1 cellular context compared by ENCODE assay signal in the genomic region with DNA sequence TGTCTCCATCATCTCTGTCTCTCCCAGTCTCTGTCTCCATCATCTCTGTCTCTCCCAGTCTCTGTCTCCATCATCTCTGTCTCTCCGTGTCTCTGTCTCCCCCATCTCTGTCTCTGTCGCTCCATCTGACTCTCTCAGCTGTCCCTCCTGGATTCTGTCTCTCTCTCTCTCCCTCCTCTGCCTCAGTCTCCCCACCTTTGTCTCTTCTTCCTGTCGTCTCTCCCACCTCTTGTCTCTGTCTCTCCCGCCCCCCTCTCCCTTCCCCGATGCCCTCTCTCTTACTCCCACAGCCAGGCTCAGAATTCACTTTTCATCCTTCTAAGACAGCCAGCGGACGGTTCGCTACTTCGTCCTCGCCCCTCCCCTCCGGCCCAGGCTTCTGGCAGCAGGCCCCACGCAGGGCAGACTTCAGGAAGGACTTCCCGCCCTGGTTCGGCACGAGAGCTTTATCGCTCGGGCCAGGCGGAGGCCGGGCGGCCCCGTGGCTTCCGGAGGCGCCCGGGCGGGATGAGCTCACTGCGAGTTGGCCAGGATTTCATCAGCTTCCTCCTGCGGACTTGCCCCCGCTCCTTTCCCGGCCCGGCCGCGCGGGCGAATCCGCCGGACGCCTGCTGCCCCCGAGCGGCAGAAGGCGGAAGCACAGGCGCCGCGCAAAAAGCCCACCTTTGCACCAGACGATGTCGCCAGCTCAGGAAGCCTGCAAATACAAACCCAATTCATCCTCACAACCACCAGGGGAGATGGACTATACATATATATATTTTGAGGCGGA.
TF ChIP-seq lines count a peak whose summit lies in the region.

No MANE protein-coding gene starts in this region.

TF ChIP-seq in HepG2, 621 proteins besides CTCF, POLR2A, EP300 and RAD21 (continued from another document and continues in another):
- TF ChIP-seq, protein P1, sequence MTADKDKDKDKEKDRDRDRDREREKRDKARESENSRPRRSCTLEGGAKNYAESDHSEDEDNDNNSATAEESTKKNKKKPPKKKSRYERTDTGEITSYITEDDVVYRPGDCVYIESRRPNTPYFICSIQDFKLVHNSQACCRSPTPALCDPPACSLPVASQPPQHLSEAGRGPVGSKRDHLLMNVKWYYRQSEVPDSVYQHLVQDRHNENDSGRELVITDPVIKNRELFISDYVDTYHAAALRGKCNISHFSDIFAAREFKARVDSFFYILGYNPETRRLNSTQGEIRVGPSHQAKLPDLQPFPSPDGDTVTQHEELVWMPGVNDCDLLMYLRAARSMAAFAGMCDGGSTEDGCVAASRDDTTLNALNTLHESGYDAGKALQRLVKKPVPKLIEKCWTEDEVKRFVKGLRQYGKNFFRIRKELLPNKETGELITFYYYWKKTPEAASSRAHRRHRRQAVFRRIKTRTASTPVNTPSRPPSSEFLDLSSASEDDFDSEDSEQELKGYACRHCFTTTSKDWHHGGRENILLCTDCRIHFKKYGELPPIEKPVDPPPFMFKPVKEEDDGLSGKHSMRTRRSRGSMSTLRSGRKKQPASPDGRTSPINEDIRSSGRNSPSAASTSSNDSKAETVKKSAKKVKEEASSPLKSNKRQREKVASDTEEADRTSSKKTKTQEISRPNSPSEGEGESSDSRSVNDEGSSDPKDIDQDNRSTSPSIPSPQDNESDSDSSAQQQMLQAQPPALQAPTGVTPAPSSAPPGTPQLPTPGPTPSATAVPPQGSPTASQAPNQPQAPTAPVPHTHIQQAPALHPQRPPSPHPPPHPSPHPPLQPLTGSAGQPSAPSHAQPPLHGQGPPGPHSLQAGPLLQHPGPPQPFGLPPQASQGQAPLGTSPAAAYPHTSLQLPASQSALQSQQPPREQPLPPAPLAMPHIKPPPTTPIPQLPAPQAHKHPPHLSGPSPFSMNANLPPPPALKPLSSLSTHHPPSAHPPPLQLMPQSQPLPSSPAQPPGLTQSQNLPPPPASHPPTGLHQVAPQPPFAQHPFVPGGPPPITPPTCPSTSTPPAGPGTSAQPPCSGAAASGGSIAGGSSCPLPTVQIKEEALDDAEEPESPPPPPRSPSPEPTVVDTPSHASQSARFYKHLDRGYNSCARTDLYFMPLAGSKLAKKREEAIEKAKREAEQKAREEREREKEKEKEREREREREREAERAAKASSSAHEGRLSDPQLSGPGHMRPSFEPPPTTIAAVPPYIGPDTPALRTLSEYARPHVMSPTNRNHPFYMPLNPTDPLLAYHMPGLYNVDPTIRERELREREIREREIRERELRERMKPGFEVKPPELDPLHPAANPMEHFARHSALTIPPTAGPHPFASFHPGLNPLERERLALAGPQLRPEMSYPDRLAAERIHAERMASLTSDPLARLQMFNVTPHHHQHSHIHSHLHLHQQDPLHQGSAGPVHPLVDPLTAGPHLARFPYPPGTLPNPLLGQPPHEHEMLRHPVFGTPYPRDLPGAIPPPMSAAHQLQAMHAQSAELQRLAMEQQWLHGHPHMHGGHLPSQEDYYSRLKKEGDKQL (CRISPR knock-in tag; IDR thresholded peaks at IDR 0.05; ENCODE audit: low read depth) = no peak
- peak; percentile 34; the same call in 1 of the 2 replicates for TF ChIP-seq FLYWCH1 (CRISPR knock-in tag; IDR thresholded peaks at IDR 0.05)
- no peak for TF ChIP-seq ZNF7 (CRISPR knock-in tag; IDR thresholded peaks at IDR 0.05)
- TF ChIP-seq MAFF (IDR thresholded peaks at IDR 0.05; ENCODE audit: low read depth, low read length) = no peak
- no peak for TF ChIP-seq SOX6 (IDR thresholded peaks at IDR 0.05)
- TF ChIP-seq SOX6 (CRISPR knock-in tag; IDR thresholded peaks at IDR 0.05) = peak; percentile 91
- TF ChIP-seq ZBTB4 (CRISPR knock-in tag; IDR thresholded peaks at IDR 0.05; ENCODE audit: borderline replicate concordance) = peak; percentile 78
- 0 out of 2 replicates have a peak, but pooled peaks have one; percentile 50 for TF ChIP-seq HNRNPUL1 (IDR thresholded peaks at IDR 0.05; ENCODE audit: low read depth, low read length)
- TF ChIP-seq, protein P2, sequence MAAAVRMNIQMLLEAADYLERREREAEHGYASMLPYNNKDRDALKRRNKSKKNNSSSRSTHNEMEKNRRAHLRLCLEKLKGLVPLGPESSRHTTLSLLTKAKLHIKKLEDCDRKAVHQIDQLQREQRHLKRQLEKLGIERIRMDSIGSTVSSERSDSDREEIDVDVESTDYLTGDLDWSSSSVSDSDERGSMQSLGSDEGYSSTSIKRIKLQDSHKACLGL (CRISPR knock-in tag; IDR thresholded peaks at IDR 0.05) = peak; percentile 93
- TF ChIP-seq, protein P3, sequence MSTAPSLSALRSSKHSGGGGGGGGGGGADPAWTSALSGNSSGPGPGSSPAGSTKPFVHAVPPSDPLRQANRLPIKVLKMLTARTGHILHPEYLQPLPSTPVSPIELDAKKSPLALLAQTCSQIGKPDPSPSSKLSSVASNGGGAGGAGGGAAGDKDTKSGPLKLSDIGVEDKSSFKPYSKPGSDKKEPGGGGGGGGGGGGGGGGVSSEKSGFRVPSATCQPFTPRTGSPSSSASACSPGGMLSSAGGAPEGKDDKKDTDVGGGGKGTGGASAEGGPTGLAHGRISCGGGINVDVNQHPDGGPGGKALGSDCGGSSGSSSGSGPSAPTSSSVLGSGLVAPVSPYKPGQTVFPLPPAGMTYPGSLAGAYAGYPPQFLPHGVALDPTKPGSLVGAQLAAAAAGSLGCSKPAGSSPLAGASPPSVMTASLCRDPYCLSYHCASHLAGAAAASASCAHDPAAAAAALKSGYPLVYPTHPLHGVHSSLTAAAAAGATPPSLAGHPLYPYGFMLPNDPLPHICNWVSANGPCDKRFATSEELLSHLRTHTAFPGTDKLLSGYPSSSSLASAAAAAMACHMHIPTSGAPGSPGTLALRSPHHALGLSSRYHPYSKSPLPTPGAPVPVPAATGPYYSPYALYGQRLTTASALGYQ (CRISPR knock-in tag; IDR thresholded peaks at IDR 0.05) = peak; percentile 65; the same call in 1 of the 2 replicates
- peak; percentile 46; the same call in 1 of the 2 replicates for TF ChIP-seq ZNF460 (CRISPR knock-in tag; IDR thresholded peaks at IDR 0.05; ENCODE audit: borderline replicate concordance)
- peak; percentile 93 for TF ChIP-seq BHLHE40 (IDR thresholded peaks at IDR 0.05; ENCODE audit: low read length)
- TF ChIP-seq, protein P4, sequence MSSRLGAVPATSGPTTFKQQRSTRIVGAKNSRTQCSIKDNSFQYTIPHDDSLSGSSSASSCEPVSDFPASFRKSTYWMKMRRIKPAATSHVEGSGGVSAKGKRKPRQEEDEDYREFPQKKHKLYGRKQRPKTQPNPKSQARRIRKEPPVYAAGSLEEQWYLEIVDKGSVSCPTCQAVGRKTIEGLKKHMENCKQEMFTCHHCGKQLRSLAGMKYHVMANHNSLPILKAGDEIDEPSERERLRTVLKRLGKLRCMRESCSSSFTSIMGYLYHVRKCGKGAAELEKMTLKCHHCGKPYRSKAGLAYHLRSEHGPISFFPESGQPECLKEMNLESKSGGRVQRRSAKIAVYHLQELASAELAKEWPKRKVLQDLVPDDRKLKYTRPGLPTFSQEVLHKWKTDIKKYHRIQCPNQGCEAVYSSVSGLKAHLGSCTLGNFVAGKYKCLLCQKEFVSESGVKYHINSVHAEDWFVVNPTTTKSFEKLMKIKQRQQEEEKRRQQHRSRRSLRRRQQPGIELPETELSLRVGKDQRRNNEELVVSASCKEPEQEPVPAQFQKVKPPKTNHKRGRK (CRISPR knock-in tag; IDR thresholded peaks at IDR 0.05) = no peak
- no peak for TF ChIP-seq ZNF468 (CRISPR knock-in tag; IDR thresholded peaks at IDR 0.05)
- TF ChIP-seq ZNF121 (CRISPR knock-in tag; IDR thresholded peaks at IDR 0.05) = peak; percentile 78
- no peak for TF ChIP-seq HES4 (CRISPR knock-in tag; IDR thresholded peaks at IDR 0.05; ENCODE audit: borderline replicate concordance)
- peak; percentile 82; the same call in 1 of the 2 replicates for TF ChIP-seq ZNF580 (CRISPR knock-in tag; IDR thresholded peaks at IDR 0.05; ENCODE audit: borderline replicate concordance, low read depth)
- no peak; the same call in 1 of the 2 replicates for TF ChIP-seq TOPORS (CRISPR knock-in tag; IDR thresholded peaks at IDR 0.05)
- TF ChIP-seq, protein P5, sequence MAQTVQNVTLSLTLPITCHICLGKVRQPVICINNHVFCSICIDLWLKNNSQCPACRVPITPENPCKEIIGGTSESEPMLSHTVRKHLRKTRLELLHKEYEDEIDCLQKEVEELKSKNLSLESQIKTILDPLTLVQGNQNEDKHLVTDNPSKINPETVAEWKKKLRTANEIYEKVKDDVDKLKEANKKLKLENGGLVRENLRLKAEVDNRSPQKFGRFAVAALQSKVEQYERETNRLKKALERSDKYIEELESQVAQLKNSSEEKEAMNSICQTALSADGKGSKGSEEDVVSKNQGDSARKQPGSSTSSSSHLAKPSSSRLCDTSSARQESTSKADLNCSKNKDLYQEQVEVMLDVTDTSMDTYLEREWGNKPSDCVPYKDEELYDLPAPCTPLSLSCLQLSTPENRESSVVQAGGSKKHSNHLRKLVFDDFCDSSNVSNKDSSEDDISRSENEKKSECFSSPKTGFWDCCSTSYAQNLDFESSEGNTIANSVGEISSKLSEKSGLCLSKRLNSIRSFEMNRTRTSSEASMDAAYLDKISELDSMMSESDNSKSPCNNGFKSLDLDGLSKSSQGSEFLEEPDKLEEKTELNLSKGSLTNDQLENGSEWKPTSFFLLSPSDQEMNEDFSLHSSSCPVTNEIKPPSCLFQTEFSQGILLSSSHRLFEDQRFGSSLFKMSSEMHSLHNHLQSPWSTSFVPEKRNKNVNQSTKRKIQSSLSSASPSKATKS (CRISPR knock-in tag; IDR thresholded peaks at IDR 0.05) = peak; percentile 87; the same call in 1 of the 2 replicates
- TF ChIP-seq PHF21A (CRISPR knock-in tag; IDR thresholded peaks at IDR 0.05) = peak; percentile 92
- 0 out of 2 replicates have a peak, but pooled peaks have one; percentile 54 for TF ChIP-seq ZNF572 (CRISPR knock-in tag; IDR thresholded peaks at IDR 0.05)
- TF ChIP-seq RNF2 (conservative IDR thresholded peaks at IDR 0.05; ENCODE audit: low read depth) = peak; percentile 78
- no peak for TF ChIP-seq PRDM15 (CRISPR knock-in tag; IDR thresholded peaks at IDR 0.05)
- peak; percentile 97 to 100 for TF ChIP-seq ATF4 (CRISPR knock-in tag; IDR thresholded peaks at IDR 0.05)
- TF ChIP-seq, protein P6, sequence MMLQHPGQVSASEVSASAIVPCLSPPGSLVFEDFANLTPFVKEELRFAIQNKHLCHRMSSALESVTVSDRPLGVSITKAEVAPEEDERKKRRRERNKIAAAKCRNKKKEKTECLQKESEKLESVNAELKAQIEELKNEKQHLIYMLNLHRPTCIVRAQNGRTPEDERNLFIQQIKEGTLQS (CRISPR knock-in tag; IDR thresholded peaks at IDR 0.05) = peak; percentile 98
- peak; percentile 78 for TF ChIP-seq ELF1 (CRISPR knock-in tag; IDR thresholded peaks at IDR 0.05)
